In genomic region chr2:1614564-1614963, GRCh38 we compare ENCODE assay signal across 19 cellular contexts.
A peak's percentile ranks its signal among the peaks of the same experiment; 100 is the strongest.
DNase-seq lines count a peak whose midpoint lies in the region; ATAC-seq, FAIRE-seq and TF ChIP-seq lines count a peak whose summit lies in the region.
"Had no signal": no experiment of that assay in that cellular context is flagged by ENCODE, and none has a peak within 500 bp of the region (broad histone marks: within the 10 kb centered on the region; RNA-seq: fewer than 3 reads in every experiment).

No MANE protein-coding gene starts in this region.

- DNase-seq in kidney: peak; percentile 13
- DNase-seq in T-helper 2 cell treated with Interferon-gamma antibody and Interleukin-4, amounts not matched to agents 5 μg/mL and 100 μg/mL, for 36 hours (ENCODE audit: low spot score): no peak
- DNase-seq in NOMO-1 (lab: John Stamatoyannopoulos, UW; ENCODE audit: unreplicated experiment in 2 of 2): no peak
- DNase-seq in NCI-H82 treated with DMSO at 0.1 percent for 48 hours (lab: John Stamatoyannopoulos, UW; ENCODE audit: unreplicated experiment): no peak
- DNase-seq: activated CD8-positive, alpha-beta memory T cell treated with anti-CD3 and anti-CD28 coated beads, Interleukin-2, amount 10 ng/mL, durations not matched to agents 7 days and 5 days; activated naive CD8-positive, alpha-beta T cell treated with anti-CD3 and anti-CD28 coated beads for 36 hours; caudate nucleus; DMS79; Kasumi-1; NCI-H187 treated with DMSO at 0.1 percent for 48 hours; NCI-H748 treated with DMSO at 0.1 percent for 48 hours; stimulated activated CD4-positive, alpha-beta T cell treated with anti-CD3 and anti-CD28 coated beads, Interleukin-2, amount 100 ng/mL, for 24 hours had no signal

- ATAC-seq in GM18499 (IDR thresholded peaks at IDR 0.05; ENCODE audit: insufficient read depth, unreplicated experiment) (peak; percentile 96), GM21390 (IDR thresholded peaks at IDR 0.05; ENCODE audit: unreplicated experiment) (peak; percentile 58), HG03520 (IDR thresholded peaks at IDR 0.05; ENCODE audit: unreplicated experiment) (no peak)
- ATAC-seq: activated CD8-positive, alpha-beta memory T cell treated with anti-CD3 and anti-CD28 coated beads, Interleukin-2, amount 10 ng/mL, durations not matched to agents 7 days and 5 days had no signal

- no peaks in the 10 kb centered on the region for H3K36me3 Mint-ChIP-seq in T-helper 2 cell treated with Interferon-gamma antibody and Interleukin-4, amounts not matched to agents 5 μg/mL and 100 μg/mL, for 36 hours (ENCODE audit: low read depth)
- H3K36me3 Mint-ChIP-seq: activated CD8-positive, alpha-beta memory T cell treated with anti-CD3 and anti-CD28 coated beads, Interleukin-2, amount 10 ng/mL, durations not matched to agents 7 days and 5 days; activated naive CD8-positive, alpha-beta T cell treated with anti-CD3 and anti-CD28 coated beads for 36 hours had no signal

- H3K9ac ChIP-seq in kidney (ENCODE audit: low read length in 2 of 2): no peak overlapping the region

- H3K9me3 ChIP-seq in kidney (ENCODE audit: control insufficient read depth in 1 of 2, low read length in 2 of 2): no peaks in the 10 kb centered on the region
- H3K9me3 ChIP-seq: SJSA1 had no signal

- TF ChIP-seq CTCF in kidney (IDR thresholded peaks at IDR 0.05; ENCODE audit: borderline replicate concordance, extremely low read depth, insufficient read depth): no peak

- H3K27ac Mint-ChIP-seq in T-helper 2 cell treated with Interferon-gamma antibody and Interleukin-4, amounts not matched to agents 5 μg/mL and 100 μg/mL, for 36 hours: no peak overlapping the region
- H3K27ac Mint-ChIP-seq: activated CD8-positive, alpha-beta memory T cell treated with anti-CD3 and anti-CD28 coated beads, Interleukin-2, amount 10 ng/mL, durations not matched to agents 7 days and 5 days; activated naive CD8-positive, alpha-beta T cell treated with anti-CD3 and anti-CD28 coated beads for 36 hours had no signal

- H3K27me3 Mint-ChIP-seq in T-helper 2 cell treated with Interferon-gamma antibody and Interleukin-4, amounts not matched to agents 5 μg/mL and 100 μg/mL, for 36 hours (ENCODE audit: low read depth): peaks cover 3% of the 10 kb centered on the region

- peak; percentile 72; the same call in 1 of the 2 replicates for TF ChIP-seq EP300 in Ishikawa (IDR thresholded peaks at IDR 0.05; ENCODE audit: borderline replicate concordance)

- intact Hi-C loops in kidney (cut with DNase I): no loop called here

- H3K27ac ChIP-seq in kidney (ENCODE audit: low read depth in 2 of 2, low read length in 2 of 2): no peak overlapping the region
- H3K27ac ChIP-seq: SJSA1, VCaP had no signal

- no peaks in the 10 kb centered on the region for H3K4me1 Mint-ChIP-seq in T-helper 2 cell treated with Interferon-gamma antibody and Interleukin-4, amounts not matched to agents 5 μg/mL and 100 μg/mL, for 36 hours (ENCODE audit: low read depth)
- H3K4me1 Mint-ChIP-seq: activated CD8-positive, alpha-beta memory T cell treated with anti-CD3 and anti-CD28 coated beads, Interleukin-2, amount 10 ng/mL, durations not matched to agents 7 days and 5 days; activated naive CD8-positive, alpha-beta T cell treated with anti-CD3 and anti-CD28 coated beads for 36 hours had no signal

- no peak for TF ChIP-seq RAD21 in Ishikawa (IDR thresholded peaks at IDR 0.05; ENCODE audit: low read depth)

- no peak for FAIRE-seq in kidney (lab: Jason Lieb, UNC)
- FAIRE-seq: urothelium cell line had no signal

- no peaks in the 10 kb centered on the region for H3K4me1 ChIP-seq in kidney (ENCODE audit: control insufficient read depth in 1 of 2, insufficient read depth in 1 of 2, low read depth in 1 of 2, low read length in 2 of 2)

- H3K36me3 ChIP-seq in kidney (ENCODE audit: control insufficient read depth in 1 of 2, insufficient read depth in 2 of 2, low read length in 2 of 2): no peaks in the 10 kb centered on the region
- H3K36me3 ChIP-seq: SJSA1 had no signal

- H3K9me3 Mint-ChIP-seq in T-helper 2 cell treated with Interferon-gamma antibody and Interleukin-4, amounts not matched to agents 5 μg/mL and 100 μg/mL, for 36 hours: no peaks in the 10 kb centered on the region
- H3K9me3 Mint-ChIP-seq: activated naive CD8-positive, alpha-beta T cell treated with anti-CD3 and anti-CD28 coated beads for 36 hours had no signal

- no peak overlapping the region for H3K4me3 ChIP-seq in kidney (ENCODE audit: low read length in 2 of 2)
- H3K4me3 ChIP-seq: SJSA1 had no signal

- H3K4me3 Mint-ChIP-seq in T-helper 2 cell treated with Interferon-gamma antibody and Interleukin-4, amounts not matched to agents 5 μg/mL and 100 μg/mL, for 36 hours: no peak overlapping the region
- H3K4me3 Mint-ChIP-seq: activated CD8-positive, alpha-beta memory T cell treated with anti-CD3 and anti-CD28 coated beads, Interleukin-2, amount 10 ng/mL, durations not matched to agents 7 days and 5 days; activated naive CD8-positive, alpha-beta T cell treated with anti-CD3 and anti-CD28 coated beads for 36 hours had no signal

TF ChIP-seq in Ishikawa, 13 proteins besides CTCF, POLR2A, EP300 and RAD21:
- no peak for TF ChIP-seq CREB1 (IDR thresholded peaks at IDR 0.05; ENCODE audit: low read depth)
- TF ChIP-seq NFIC (IDR thresholded peaks at IDR 0.05): 0 out of 2 replicates have a peak, but pooled peaks have one; percentile 23
- 0 out of 2 replicates have a peak, but pooled peaks have one; percentile 12 for TF ChIP-seq TEAD4 (IDR thresholded peaks at IDR 0.05)
- no peak for TF ChIP-seq TAF1 (IDR thresholded peaks at IDR 0.05; ENCODE audit: low read depth)
- no peak for TF ChIP-seq EGR1 (IDR thresholded peaks at IDR 0.05)
- TF ChIP-seq USF1 (IDR thresholded peaks at IDR 0.05): no peak
- TF ChIP-seq FOXM1 (IDR thresholded peaks at IDR 0.05; ENCODE audit: borderline replicate concordance, low read depth): no peak
- no peak for TF ChIP-seq MAX (IDR thresholded peaks at IDR 0.05)
- TF ChIP-seq ZBTB7A (IDR thresholded peaks at IDR 0.05; ENCODE audit: low read depth): no peak
- no peak for TF ChIP-seq REST (IDR thresholded peaks at IDR 0.05; ENCODE audit: low read depth)
- no peak for TF ChIP-seq CEBPB (IDR thresholded peaks at IDR 0.05)
- peak; percentile 80 for TF ChIP-seq TCF12 (IDR thresholded peaks at IDR 0.05; ENCODE audit: low read depth)
- TF ChIP-seq YY1 (IDR thresholded peaks at IDR 0.05; ENCODE audit: low read depth): no peak
TF ChIP-seq in Ishikawa: peak in this region for 3.
